ENCODE assay signal across 8 cellular contexts in genomic region chr5:139438707-139439012, GRCh38. TPM values are rescaled to one million over a fixed set of nuclear protein-coding genes. Genes with fewer than 3 reads are reported as not detected.
DNase-seq lines count a peak whose midpoint lies in the region; ATAC-seq and TF ChIP-seq lines count a peak whose summit lies in the region.

No MANE protein-coding gene starts in this region.

- no peak overlapping the region for H3K27ac ChIP-seq in HUES48 (ENCODE audit: low read depth, low read length)
- peak overlapping the region; percentile 99 for H3K27ac ChIP-seq in caudate nucleus (ENCODE audit: low read depth, low read length)

- no peaks in the 10 kb centered on the region for H3K9me3 ChIP-seq in HUES48 (ENCODE audit: control insufficient read depth, insufficient read depth, low read length)
- no peaks in the 10 kb centered on the region for H3K9me3 ChIP-seq in mucosa of descending colon

- peak overlapping the region; percentile 90 to 100 (median 99) for H3K4me3 Mint-ChIP-seq in naive B cell

- H3K4me1 Mint-ChIP-seq in naive B cell: peaks cover 13 to 22% (median 14%) of the 10 kb centered on the region in 3 donors

- no peaks in the 10 kb centered on the region for H3K27me3 Mint-ChIP-seq in naive B cell

- no peak overlapping the region for H3K9ac ChIP-seq in HUES48 (ENCODE audit: low read depth, low read length)

- H3K27me3 ChIP-seq in HUES48 (ENCODE audit: control insufficient read depth, insufficient read depth, low read length): no peaks in the 10 kb centered on the region

- TF ChIP-seq CTCF in AG09309 (IDR thresholded peaks at IDR 0.05; ENCODE audit: control insufficient read depth, insufficient read depth, low read depth, low read length, missing control alignments) (no peak), mucosa of descending colon (IDR thresholded peaks at IDR 0.05) (no peak)

- peak overlapping the region in 4 of 6 donors; percentile 5 to 100 (median 100) for H3K27ac Mint-ChIP-seq in naive B cell

- H3K4me3 ChIP-seq in AG09309 (ENCODE audit: control insufficient read depth, low read depth, low read length): peak overlapping the region; percentile 77
- peak overlapping the region; percentile 90 for H3K4me3 ChIP-seq in HUES48 (ENCODE audit: low read depth, low read length)
- H3K4me3 ChIP-seq in mucosa of descending colon: no peak overlapping the region

- H3K4me1 ChIP-seq in HUES48 (ENCODE audit: control insufficient read depth, insufficient read depth, low read length) (peaks cover 8% of the 10 kb centered on the region), mucosa of descending colon (ENCODE audit: low read depth) (peaks cover 3% of the 10 kb centered on the region)

- H3K36me3 Mint-ChIP-seq in naive B cell: no peaks in the 10 kb centered on the region

- ATAC-seq in naive B cell (ENCODE audit: low read depth in 2 of 2): no peak
- ATAC-seq in HG03521 (IDR thresholded peaks at IDR 0.05; ENCODE audit: unreplicated experiment): no peak
- no peak for ATAC-seq in GM18517 (IDR thresholded peaks at IDR 0.05; ENCODE audit: unreplicated experiment)
- ATAC-seq in mucosa of descending colon: no peak

- intact Hi-C loops in mucosa of descending colon (cut with DNase I, micrococcal nuclease): no loop called here

- DNase-seq in AG09309 (ENCODE audit: low read depth) (no peak), caudate nucleus (lab: John Stamatoyannopoulos, UW) (peak in 1 of 61 donors; percentile 57), naive B cell (no peak), SW480 (ENCODE audit: low spot score) (no peak), mucosa of descending colon (no peak)

- no peaks in the 10 kb centered on the region for H3K9me3 Mint-ChIP-seq in naive B cell

- H3K36me3 ChIP-seq in HUES48 (ENCODE audit: control insufficient read depth, insufficient read depth, low read length) (peaks cover 27% of the 10 kb centered on the region), mucosa of descending colon (ENCODE audit: low read depth) (no peaks in the 10 kb centered on the region)

RNA-seq across cellular contexts. Expression of gene DNAJC18, which starts 0.7 kb away (rescaled TPM):
- polyA plus RNA-seq in naive B cell (ENCODE audit: low read depth in 6 of 6): 10 to 100 TPM in 1 of 6 donors, 1 to 10 TPM in 4, not detected in 1; 4.3 to 10.0 (median 4.8) TPM
- 10 to 100 TPM in 1 of 3 donors, 1 to 10 TPM in 2; 4.2 to 10.3 (median 5.1) TPM for total RNA-seq in mucosa of descending colon

RNA-seq across cellular contexts. Expression of gene ECSCR, which starts 23.9 kb away (rescaled TPM):
- polyA plus RNA-seq in naive B cell (ENCODE audit: low read depth in 6 of 6): not detected
- 1 to 10 TPM; 3.4 to 8.5 (median 7.9) TPM for total RNA-seq in mucosa of descending colon

RNA-seq across cellular contexts. Expression of gene SMIM33, which starts 32.1 kb away (rescaled TPM):
- not detected for polyA plus RNA-seq in naive B cell (ENCODE audit: low read depth in 6 of 6)
- 1 to 10 TPM; 1.8 to 5.2 (median 2.8) TPM for total RNA-seq in mucosa of descending colon

RNA-seq across cellular contexts. Expression of gene SPATA24, which starts 34.8 kb away (rescaled TPM):
- polyA plus RNA-seq in naive B cell (ENCODE audit: low read depth in 6 of 6): 10 to 100 TPM in 1 of 6 donors, 1 to 10 TPM in 5; 3.3 to 10.5 (median 5.5) TPM
- 1 to 10 TPM; 3.0 to 4.5 (median 3.4) TPM for total RNA-seq in mucosa of descending colon

RNA-seq across cellular contexts. Expression of gene PROB1, which starts 43.8 kb away (rescaled TPM):
- 1 to 10 TPM in 3 of 6 donors, under 1 TPM in 3; 0.67 to 2.5 (median 1.1) TPM for polyA plus RNA-seq in naive B cell (ENCODE audit: low read depth in 6 of 6)
- under 1 TPM; 0.58 to 0.98 (median 0.94) TPM for total RNA-seq in mucosa of descending colon
